Comparison of ENCODE assay signal across 9 cellular contexts in genomic region chr1:243917863-243918565, GRCh38.
DNase-seq lines count a peak whose midpoint lies in the region; ATAC-seq lines count a peak whose summit lies in the region.
"Had no signal": no experiment of that assay in that cellular context is flagged by ENCODE, and none has a peak within 500 bp of the region (broad histone marks: within the 10 kb centered on the region; RNA-seq: fewer than 3 reads in every experiment).

No MANE protein-coding gene starts in this region.

- H3K4me1 Mint-ChIP-seq in activated naive CD8-positive, alpha-beta T cell treated with anti-CD3 and anti-CD28 coated beads for 36 hours, result peaks cover 14% of the 10 kb centered on the region
- peaks cover 8 to 20% of the 10 kb centered on the region in 2 donors for H3K4me1 Mint-ChIP-seq in stimulated activated naive B cell treated with anti-CD40 and anti-IgM and Interleukin-4, amounts not matched to agents 10 μg/mL and 1 μg/mL and 100 μg/mL, for 72 hours

- H3K27me3 ChIP-seq in iPS-18a (ENCODE audit: control insufficient read depth, insufficient read depth, low read length), result peaks cover 42% of the 10 kb centered on the region

- H3K4me3 Mint-ChIP-seq in activated naive CD8-positive, alpha-beta T cell treated with anti-CD3 and anti-CD28 coated beads for 36 hours, result peak overlapping the region; percentile 71
- H3K4me3 Mint-ChIP-seq in stimulated activated naive B cell treated with anti-CD40 and anti-IgM and Interleukin-4, amounts not matched to agents 10 μg/mL and 1 μg/mL and 100 μg/mL, for 72 hours, result peak overlapping the region; percentile 81 to 84

- H3K27ac Mint-ChIP-seq in activated naive CD8-positive, alpha-beta T cell treated with anti-CD3 and anti-CD28 coated beads for 36 hours, result no peak overlapping the region
- H3K27ac Mint-ChIP-seq in stimulated activated naive B cell treated with anti-CD40 and anti-IgM and Interleukin-4, amounts not matched to agents 10 μg/mL and 1 μg/mL and 100 μg/mL, for 72 hours, result no peak overlapping the region

- H3K9ac ChIP-seq in iPS-18a (ENCODE audit: low read length), result peak overlapping the region; percentile 33
- H3K9ac ChIP-seq: BLaER1 had no signal

- H3K27me3 Mint-ChIP-seq in activated naive CD8-positive, alpha-beta T cell treated with anti-CD3 and anti-CD28 coated beads for 36 hours, result peaks cover 60% of the 10 kb centered on the region
- H3K27me3 Mint-ChIP-seq in stimulated activated naive B cell treated with anti-CD40 and anti-IgM and Interleukin-4, amounts not matched to agents 10 μg/mL and 1 μg/mL and 100 μg/mL, for 72 hours, result peaks cover 50 to 59% of the 10 kb centered on the region in 2 donors

- peak; percentile 6 for DNase-seq in NCI-H1436 (lab: John Stamatoyannopoulos, UW)
- DNase-seq in NCI-H1436 treated with DMSO at 0.1 percent for 48 hours (lab: John Stamatoyannopoulos, UW), result no peak
- peak; percentile 6 for DNase-seq in activated naive CD8-positive, alpha-beta T cell treated with anti-CD3 and anti-CD28 coated beads for 36 hours
- DNase-seq in stimulated activated naive B cell treated with anti-CD40 and anti-IgM and Interleukin-4, amounts not matched to agents 10 μg/mL and 1 μg/mL and 100 μg/mL, for 72 hours, result no peak
- DNase-seq in GM19240 (ENCODE audit: insufficient read length, low spot score), result no peak
- DNase-seq in KG1 (lab: John Stamatoyannopoulos, UW), result no peak

- H3K4me3 ChIP-seq in iPS-18a (ENCODE audit: low read length), result peak overlapping the region; percentile 74
- H3K4me3 ChIP-seq: BLaER1 had no signal

- H3K9me3 Mint-ChIP-seq in activated naive CD8-positive, alpha-beta T cell treated with anti-CD3 and anti-CD28 coated beads for 36 hours, result no peaks in the 10 kb centered on the region
- H3K9me3 Mint-ChIP-seq in stimulated activated naive B cell treated with anti-CD40 and anti-IgM and Interleukin-4, amounts not matched to agents 10 μg/mL and 1 μg/mL and 100 μg/mL, for 72 hours, result no peaks in the 10 kb centered on the region

- ATAC-seq in stimulated activated naive B cell treated with anti-CD40 and anti-IgM and Interleukin-4, amounts not matched to agents 10 μg/mL and 1 μg/mL and 100 μg/mL, for 72 hours (replicated peaks), result peak in 1 of 2 donors; percentile 48
- no peak for ATAC-seq in HG02938 (IDR thresholded peaks at IDR 0.05; ENCODE audit: unreplicated experiment)

- H3K9me3 ChIP-seq in iPS-18a (ENCODE audit: control insufficient read depth, low read depth, low read length), result no peaks in the 10 kb centered on the region
- H3K9me3 ChIP-seq: BLaER1 had no signal

- no peaks in the 10 kb centered on the region for H3K36me3 ChIP-seq in iPS-18a (ENCODE audit: control insufficient read depth, low read depth, low read length)
- H3K36me3 ChIP-seq: BLaER1 had no signal

- H3K4me1 ChIP-seq in iPS-18a (ENCODE audit: control insufficient read depth, low read depth, low read length), result peaks cover 10% of the 10 kb centered on the region
- H3K4me1 ChIP-seq: BLaER1 had no signal

- no peak overlapping the region for H3K27ac ChIP-seq in iPS-18a (ENCODE audit: low read length)
- H3K27ac ChIP-seq: BLaER1 had no signal

- no peaks in the 10 kb centered on the region for H3K36me3 Mint-ChIP-seq in activated naive CD8-positive, alpha-beta T cell treated with anti-CD3 and anti-CD28 coated beads for 36 hours
- no peaks in the 10 kb centered on the region for H3K36me3 Mint-ChIP-seq in stimulated activated naive B cell treated with anti-CD40 and anti-IgM and Interleukin-4, amounts not matched to agents 10 μg/mL and 1 μg/mL and 100 μg/mL, for 72 hours

Comparison
In these comparisons a context has a peak if more than half of its experiments do, and no peak if none do; other contexts are left out.
1. DNase-seq: peak in NCI-H1436 (single experiment) and activated naive CD8-positive, alpha-beta T cell treated with anti-CD3 and anti-CD28 coated beads for 36 hours (single experiment); none in NCI-H1436 treated with DMSO at 0.1 percent for 48 hours (single experiment), stimulated activated naive B cell treated with anti-CD40 and anti-IgM and Interleukin-4, amounts not matched to agents 10 μg/mL and 1 μg/mL and 100 μg/mL, for 72 hours (single experiment), GM19240 (single experiment) and KG1 (single experiment).